5 cellular contexts compared by ENCODE assay signal in the genomic region with DNA sequence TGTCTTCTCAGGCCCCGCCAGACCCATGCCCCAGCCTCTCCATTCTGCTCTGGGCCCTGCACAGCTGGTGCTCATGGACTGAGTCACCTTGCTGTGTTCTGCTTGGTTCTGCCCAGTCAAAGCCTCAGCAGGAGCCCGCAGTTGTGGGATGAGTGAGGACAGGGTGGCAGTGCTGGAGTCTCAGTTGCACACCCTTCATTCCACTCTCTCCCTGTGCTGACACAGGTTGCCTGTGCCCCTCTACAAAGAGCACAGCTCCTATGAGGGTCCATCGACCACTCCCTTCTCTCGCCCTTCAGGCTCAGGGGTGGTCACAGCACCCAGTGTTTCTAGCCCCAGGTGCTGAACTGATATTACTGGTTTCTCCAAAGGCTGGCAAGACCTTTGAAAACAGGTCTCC. TPM values are rescaled to one million over a fixed set of nuclear protein-coding genes. Genes with fewer than 3 reads are reported as not detected.
"Had no signal": no experiment of that assay in that cellular context is flagged by ENCODE, and none has a peak within 500 bp of the region (broad histone marks: within the 10 kb centered on the region; RNA-seq: fewer than 3 reads in every experiment).

No MANE protein-coding gene starts in this region.

RNA-seq across cellular contexts. Expression of a gene that starts 39.6 kb away (rescaled TPM):
- total RNA-seq: H4, H7, HepG2, HFFc6, HT1080 had no signal
